ENCODE assay signal across 14 cellular contexts in the genomic region with DNA sequence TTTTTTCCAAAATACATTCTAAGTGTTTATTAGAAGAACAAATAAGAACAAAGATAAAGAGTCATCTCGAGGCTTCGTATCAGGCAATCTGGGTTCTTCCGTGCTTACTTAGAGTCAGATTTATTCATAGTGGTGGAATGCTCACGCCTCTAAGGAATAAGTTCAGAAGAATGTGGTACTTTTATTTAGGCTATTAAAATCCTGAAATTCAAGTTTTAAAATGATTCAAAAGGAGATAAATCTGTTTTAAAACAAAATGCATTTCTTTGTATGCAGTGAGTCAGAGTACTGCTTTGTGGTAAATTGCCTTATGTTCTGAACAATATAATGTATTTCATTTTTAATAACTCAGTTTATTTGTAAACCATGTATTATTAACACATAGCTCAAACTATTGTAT.
DNase-seq lines count a peak whose midpoint lies in the region; ATAC-seq and TF ChIP-seq lines count a peak whose summit lies in the region.
"Had no signal": no experiment of that assay in that cellular context is flagged by ENCODE, and none has a peak within 500 bp of the region (broad histone marks: within the 10 kb centered on the region; RNA-seq: fewer than 3 reads in every experiment).

No MANE protein-coding gene starts in this region.

- H3K4me2 ChIP-seq in trophoblast cell (ENCODE audit: low read length), result no peak overlapping the region
- H3K4me2 ChIP-seq: GM23338 had no signal

- no peaks in the 10 kb centered on the region for H3K4me1 Mint-ChIP-seq in activated CD4-positive, alpha-beta T cell treated with anti-CD3 and anti-CD28 coated beads, Interleukin-2, amount 10 ng/mL, durations not matched to agents 24 days and 14 days
- no peaks in the 10 kb centered on the region for H3K4me1 Mint-ChIP-seq in activated T-cell treated with anti-CD3 and anti-CD28 coated beads, Interleukin-2, amount 50 U/mL, for 4 hours (ENCODE audit: low read depth)
- H3K4me1 Mint-ChIP-seq: CD4-positive, alpha-beta memory T cell had no signal

- no peak for ATAC-seq in activated T-cell treated with anti-CD3 and anti-CD28 coated beads, Interleukin-2, amount 50 U/mL, for 4 hours
- ATAC-seq: GM12878, GM23338 had no signal

- no peaks in the 10 kb centered on the region for H3K27me3 ChIP-seq in trophoblast cell (ENCODE audit: insufficient read depth, low read length)
- H3K27me3 ChIP-seq: BE2C had no signal

- no peak overlapping the region for H3K18ac ChIP-seq in trophoblast cell (ENCODE audit: low read length)

- H3K36me3 ChIP-seq in trophoblast cell (ENCODE audit: control insufficient read depth in 1 of 2, insufficient read depth in 2 of 2, low read length in 2 of 2), result no peaks in the 10 kb centered on the region
- H3K36me3 ChIP-seq: BE2C had no signal

- H3K27me3 Mint-ChIP-seq in activated CD4-positive, alpha-beta T cell treated with anti-CD3 and anti-CD28 coated beads, Interleukin-2, amount 10 ng/mL, durations not matched to agents 24 days and 14 days, result no peaks in the 10 kb centered on the region
- no peaks in the 10 kb centered on the region for H3K27me3 Mint-ChIP-seq in activated T-cell treated with anti-CD3 and anti-CD28 coated beads, Interleukin-2, amount 50 U/mL, for 4 hours (ENCODE audit: low read depth)
- H3K27me3 Mint-ChIP-seq: CD4-positive, alpha-beta memory T cell had no signal

- H3K79me2 ChIP-seq in trophoblast cell (ENCODE audit: control insufficient read depth, insufficient read depth, low read length, poor library complexity), result no peaks in the 10 kb centered on the region

- TF ChIP-seq CTCF in LNCaP clone FGC (IDR thresholded peaks at IDR 0.05; ENCODE audit: control insufficient read depth, extremely low read depth, insufficient read depth) (no peak), RWPE1 (conservative IDR thresholded peaks at IDR 0.05; ENCODE audit: low read depth) (no peak)

- H2BK120ac ChIP-seq in trophoblast cell (ENCODE audit: insufficient read depth, low read length, poor library complexity), result no peak overlapping the region

- H3K9me3 Mint-ChIP-seq in activated CD4-positive, alpha-beta T cell treated with anti-CD3 and anti-CD28 coated beads, Interleukin-2, amount 10 ng/mL, durations not matched to agents 24 days and 14 days, result no peaks in the 10 kb centered on the region
- H3K9me3 Mint-ChIP-seq in activated T-cell treated with anti-CD3 and anti-CD28 coated beads, Interleukin-2, amount 50 U/mL, for 4 hours, result no peaks in the 10 kb centered on the region
- H3K9me3 Mint-ChIP-seq: GM23338 had no signal

- H2BK12ac ChIP-seq in trophoblast cell (ENCODE audit: low read length), result no peak overlapping the region

- no peak overlapping the region for H2BK5ac ChIP-seq in trophoblast cell (ENCODE audit: low read depth, low read length, poor library complexity)

- no peaks in the 10 kb centered on the region for H3K79me1 ChIP-seq in trophoblast cell (ENCODE audit: low read length)

- no peak overlapping the region for H3K9ac ChIP-seq in trophoblast cell (ENCODE audit: low read length)

- H2AK5ac ChIP-seq in trophoblast cell (ENCODE audit: low read length), result no peak overlapping the region

- no peak overlapping the region for H3K4me3 Mint-ChIP-seq in activated CD4-positive, alpha-beta T cell treated with anti-CD3 and anti-CD28 coated beads, Interleukin-2, amount 10 ng/mL, durations not matched to agents 24 days and 14 days
- H3K4me3 Mint-ChIP-seq in activated T-cell treated with anti-CD3 and anti-CD28 coated beads, Interleukin-2, amount 50 U/mL, for 4 hours, result no peak overlapping the region
- H3K4me3 Mint-ChIP-seq: CD4-positive, alpha-beta memory T cell; GM23338 had no signal

- no peaks in the 10 kb centered on the region for H3K9me3 ChIP-seq in trophoblast cell (ENCODE audit: insufficient read depth, low read depth, low read length)
- H3K9me3 ChIP-seq: BE2C had no signal

- CTCF ChIA-PET in RWPE1 (lab: Yijun Ruan, JAX), result no interaction called here

- no peaks in the 10 kb centered on the region for H3K36me3 Mint-ChIP-seq in activated CD4-positive, alpha-beta T cell treated with anti-CD3 and anti-CD28 coated beads, Interleukin-2, amount 10 ng/mL, durations not matched to agents 24 days and 14 days (ENCODE audit: low read depth)
- H3K36me3 Mint-ChIP-seq in activated T-cell treated with anti-CD3 and anti-CD28 coated beads, Interleukin-2, amount 50 U/mL, for 4 hours (ENCODE audit: insufficient read depth), result no peaks in the 10 kb centered on the region
- H3K36me3 Mint-ChIP-seq: CD4-positive, alpha-beta memory T cell had no signal

- H3K27ac ChIP-seq in RWPE1 (no peak overlapping the region), epithelial cell of prostate (peak overlapping the region; percentile 78), trophoblast cell (ENCODE audit: low read depth, low read length) (no peak overlapping the region)
- H3K27ac ChIP-seq: C4-2B had no signal

- POLR2A ChIA-PET in RWPE1 (lab: Yijun Ruan, JAX; ENCODE audit: low non-redundant PET), result no interaction called here

- no peak overlapping the region for H4K91ac ChIP-seq in trophoblast cell (ENCODE audit: low read depth, low read length)

- intact Hi-C loops in activated CD4-positive, alpha-beta T cell treated with anti-CD3 and anti-CD28 coated beads, Interleukin-2, amount 10 ng/mL, durations not matched to agents 24 days and 14 days (cut with micrococcal nuclease), result no loop called here

- no peaks in the 10 kb centered on the region for H3K4me1 ChIP-seq in trophoblast cell (ENCODE audit: control insufficient read depth in 1 of 2, insufficient read depth in 2 of 2, low read length in 2 of 2)
- H3K4me1 ChIP-seq: BE2C had no signal

- H3K4ac ChIP-seq in trophoblast cell (ENCODE audit: low read depth, low read length), result no peak overlapping the region

- DNase-seq in LNCaP clone FGC (ENCODE audit: low read depth) (peak; percentile 33), RWPE1 (ENCODE audit: low spot score) (peak; percentile 4), epithelial cell of prostate (ENCODE audit: low read depth, low spot score) (peak; percentile 44), trophoblast cell (peak; percentile 62 to 93), RPMI8226 (no peak)
- no peak for DNase-seq in activated CD4-positive, alpha-beta T cell treated with anti-CD3 and anti-CD28 coated beads, Interleukin-2, amount 10 ng/mL, durations not matched to agents 24 days and 14 days
- no peak for DNase-seq in activated T-cell treated with anti-CD3 and anti-CD28 coated beads, Interleukin-2, amount 50 U/mL, for 4 hours
- DNase-seq: BE2C; CD4-positive, alpha-beta memory T cell; DMS79; H7 had no signal

- no peak overlapping the region for H3K14ac ChIP-seq in trophoblast cell (ENCODE audit: low read length)

- H4K8ac ChIP-seq in trophoblast cell (ENCODE audit: low read depth, low read length), result no peak overlapping the region

- no peak overlapping the region for H2AFZ ChIP-seq in trophoblast cell (ENCODE audit: insufficient read depth, low read length, poor library complexity)
- H2AFZ ChIP-seq: GM23338 had no signal

- no CpG with 5 or more reads among the region's 4 CpGs for WGBS in trophoblast cell (ENCODE audit: extremely low coverage, insufficient coverage, insufficient read length)

- H3K27ac Mint-ChIP-seq in activated CD4-positive, alpha-beta T cell treated with anti-CD3 and anti-CD28 coated beads, Interleukin-2, amount 10 ng/mL, durations not matched to agents 24 days and 14 days, result no peak overlapping the region
- H3K27ac Mint-ChIP-seq: CD4-positive, alpha-beta memory T cell; GM23338 had no signal

- no peak overlapping the region for H3K4me3 ChIP-seq in LNCaP clone FGC (ENCODE audit: low read depth, low read length)
- H3K4me3 ChIP-seq in trophoblast cell (ENCODE audit: low read depth, low read length), result no peak overlapping the region
- H3K4me3 ChIP-seq: GM12878, GM23338 had no signal

- no peak overlapping the region for H4K12ac ChIP-seq in trophoblast cell (ENCODE audit: low read depth, low read length)

- no peak overlapping the region for H3K23ac ChIP-seq in trophoblast cell (ENCODE audit: low read length)

Comparison
In these comparisons a context has a peak if more than half of its experiments do, and no peak if none do; other contexts are left out.
1. DNase-seq: peak in LNCaP clone FGC (single experiment), RWPE1 (single experiment), epithelial cell of prostate (single experiment) and trophoblast cell (2 of 2); none in activated CD4-positive, alpha-beta T cell treated with anti-CD3 and anti-CD28 coated beads, Interleukin-2, amount 10 ng/mL, durations not matched to agents 24 days and 14 days (single experiment), activated T-cell treated with anti-CD3 and anti-CD28 coated beads, Interleukin-2, amount 50 U/mL, for 4 hours (single experiment) and RPMI8226 (single experiment).